ENCODE assay signal across 9 cellular contexts in the genomic region with DNA sequence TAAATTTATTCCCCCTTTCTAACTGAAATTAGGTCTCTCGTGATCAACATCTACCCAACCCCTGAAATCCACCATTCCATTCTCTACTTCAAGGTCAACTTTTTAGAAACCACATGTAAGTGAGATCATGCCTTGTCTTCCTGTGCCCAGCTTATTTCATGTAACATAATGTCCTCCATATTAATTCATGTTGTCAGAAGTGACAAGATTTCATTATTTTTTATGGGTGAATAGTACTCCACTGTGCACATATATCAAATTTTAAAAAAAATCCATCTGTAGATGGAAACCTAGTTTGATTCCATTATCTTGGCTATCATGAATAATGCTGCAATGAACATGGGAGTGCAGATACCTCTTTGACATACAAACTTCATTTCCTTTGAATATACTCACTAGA. TPM values are rescaled to one million over a fixed set of nuclear protein-coding genes. Genes with fewer than 3 reads are reported as not detected.
DNase-seq lines count a peak whose midpoint lies in the region; ATAC-seq and TF ChIP-seq lines count a peak whose summit lies in the region.
"Had no signal": no experiment of that assay in that cellular context is flagged by ENCODE, and none has a peak within 500 bp of the region (broad histone marks: within the 10 kb centered on the region; RNA-seq: fewer than 3 reads in every experiment).

No MANE protein-coding gene starts in this region.

- H3K4me3 Mint-ChIP-seq in CD4-positive, alpha-beta T cell, result peak overlapping the region; percentile 96
- peak overlapping the region; percentile 95 for H3K4me3 Mint-ChIP-seq in activated T-helper 2 cell treated with anti-CD3 and anti-CD28 coated beads, Interferon-gamma antibody, Interleukin-2, Interleukin-4, amounts not matched to agents 10 μg/mL and 5 μg/mL and 100 μg/mL, durations not matched to agents 14 hours and 24 hours and 36 hours (ENCODE audit: low read depth)

- no peak overlapping the region for H3K27ac ChIP-seq in CD4-positive, alpha-beta T cell (ENCODE audit: low read depth, low read length)
- no peak overlapping the region for H3K27ac ChIP-seq in mesodermal cell (ENCODE audit: low read depth, low read length, severe bottlenecking)

- H3K4me3 ChIP-seq in HFF-Myc (replicated peaks; ENCODE audit: low read depth, low read length) (peak overlapping the region; percentile 93), mesodermal cell (ENCODE audit: extremely low read depth, insufficient read depth, low read length, poor library complexity, severe bottlenecking) (peak overlapping the region; percentile 90)

- ATAC-seq in CD4-positive, alpha-beta T cell (ENCODE audit: poor library complexity), result no peak
- ATAC-seq in HG02610 (IDR thresholded peaks at IDR 0.05; ENCODE audit: unreplicated experiment) (no peak), GM19452 (IDR thresholded peaks at IDR 0.05; ENCODE audit: unreplicated experiment) (no peak)

- H3K4me1 ChIP-seq in mesodermal cell (ENCODE audit: control insufficient read depth, insufficient read depth, low read length, poor library complexity, severe bottlenecking), result no peaks in the 10 kb centered on the region

- H3K27ac Mint-ChIP-seq in CD4-positive, alpha-beta T cell, result peak overlapping the region; percentile 94
- peak overlapping the region; percentile 98 for H3K27ac Mint-ChIP-seq in activated T-helper 2 cell treated with anti-CD3 and anti-CD28 coated beads, Interferon-gamma antibody, Interleukin-2, Interleukin-4, amounts not matched to agents 10 μg/mL and 5 μg/mL and 100 μg/mL, durations not matched to agents 14 hours and 24 hours and 36 hours

- H3K27me3 ChIP-seq in CD4-positive, alpha-beta T cell (ENCODE audit: control insufficient read depth, insufficient read depth, low read length), result no peaks in the 10 kb centered on the region

- H3K36me3 Mint-ChIP-seq in CD4-positive, alpha-beta T cell (ENCODE audit: low read depth), result peaks cover 65% of the 10 kb centered on the region
- peaks cover 57% of the 10 kb centered on the region for H3K36me3 Mint-ChIP-seq in activated T-helper 2 cell treated with anti-CD3 and anti-CD28 coated beads, Interferon-gamma antibody, Interleukin-2, Interleukin-4, amounts not matched to agents 10 μg/mL and 5 μg/mL and 100 μg/mL, durations not matched to agents 14 hours and 24 hours and 36 hours (ENCODE audit: low read depth)

- no peaks in the 10 kb centered on the region for H3K9me3 Mint-ChIP-seq in CD4-positive, alpha-beta T cell
- no peaks in the 10 kb centered on the region for H3K9me3 Mint-ChIP-seq in activated T-helper 2 cell treated with anti-CD3 and anti-CD28 coated beads, Interferon-gamma antibody, Interleukin-2, Interleukin-4, amounts not matched to agents 10 μg/mL and 5 μg/mL and 100 μg/mL, durations not matched to agents 14 hours and 24 hours and 36 hours

- CTCF ChIA-PET in CD4-positive, alpha-beta T cell (lab: Charles Lee), result no interaction called here

- no peaks in the 10 kb centered on the region for H3K9me3 ChIP-seq in CD4-positive, alpha-beta T cell (ENCODE audit: control insufficient read depth, low read length)
- no peaks in the 10 kb centered on the region for H3K9me3 ChIP-seq in mesodermal cell (ENCODE audit: control insufficient read depth, low read length)

- peaks cover 45% of the 10 kb centered on the region for H3K4me1 Mint-ChIP-seq in CD4-positive, alpha-beta T cell (ENCODE audit: low read depth)
- H3K4me1 Mint-ChIP-seq in activated T-helper 2 cell treated with anti-CD3 and anti-CD28 coated beads, Interferon-gamma antibody, Interleukin-2, Interleukin-4, amounts not matched to agents 10 μg/mL and 5 μg/mL and 100 μg/mL, durations not matched to agents 14 hours and 24 hours and 36 hours (ENCODE audit: low read depth), result peaks cover 48% of the 10 kb centered on the region

- no peak for TF ChIP-seq CTCF in CD4-positive, alpha-beta T cell (IDR thresholded peaks at IDR 0.05)
- no peak for TF ChIP-seq CTCF in HFF-Myc (IDR thresholded peaks at IDR 0.05; ENCODE audit: low read depth, low read length, missing control alignments)

- POLR2A ChIA-PET in CD4-positive, alpha-beta T cell (lab: Charles Lee), result interaction anchor here (0.7 to 1.2 kb wide), 2 partner anchors 11 to 48 kb away, joined by 3 read pairs; no protein-coding TSS in a partner anchor

- intact Hi-C loops in CD4-positive, alpha-beta T cell (cut with DNase I, micrococcal nuclease), result loop anchor here (2.0 to 5.0 kb wide), 2 partner anchors 49 to 381 kb away; a partner anchor contains a TSS
- intact Hi-C loops in activated T-helper 2 cell treated with anti-CD3 and anti-CD28 coated beads, Interferon-gamma antibody, Interleukin-2, Interleukin-4, amounts not matched to agents 10 μg/mL and 5 μg/mL and 100 μg/mL, durations not matched to agents 14 hours and 24 hours and 36 hours (cut with micrococcal nuclease), result loop anchor here (2.0 to 10.0 kb wide), 2 partner anchors 47 to 323 kb away; a partner anchor contains a TSS

- no peak for DNase-seq in CD4-positive, alpha-beta T cell
- DNase-seq in HFF-Myc (ENCODE audit: extremely low read depth, low read depth), result no peak
- DNase-seq in activated T-helper 2 cell treated with anti-CD3 and anti-CD28 coated beads, Interferon-gamma antibody, Interleukin-2, Interleukin-4, amounts not matched to agents 10 μg/mL and 5 μg/mL and 100 μg/mL, durations not matched to agents 14 hours and 24 hours and 36 hours (ENCODE audit: low spot score), result no peak
- no peak for DNase-seq in cortex of kidney (lab: John Stamatoyannopoulos, UW)
- DNase-seq in HuH-7 (ENCODE audit: low spot score), result no peak
- DNase-seq: activated effector memory CD4-positive, alpha-beta T cell treated with anti-CD3 and anti-CD28 coated beads, Interleukin-2, amount 50 U/mL, for 16 hours had no signal

- H3K36me3 ChIP-seq in mesodermal cell (ENCODE audit: control insufficient read depth, insufficient read depth, low read length), result peaks cover 43% of the 10 kb centered on the region

- 100% methylated on average over 1 of the region's 1 CpG for WGBS in mesodermal cell (ENCODE audit: insufficient coverage in 2 of 2), 2 experiments

- H3K27me3 Mint-ChIP-seq in CD4-positive, alpha-beta T cell, result no peaks in the 10 kb centered on the region
- H3K27me3 Mint-ChIP-seq in activated T-helper 2 cell treated with anti-CD3 and anti-CD28 coated beads, Interferon-gamma antibody, Interleukin-2, Interleukin-4, amounts not matched to agents 10 μg/mL and 5 μg/mL and 100 μg/mL, durations not matched to agents 14 hours and 24 hours and 36 hours (ENCODE audit: low read depth), result no peaks in the 10 kb centered on the region

RNA-seq across cellular contexts. Expression of a gene that starts 1.5 kb away (rescaled TPM):
- 10 to 100 TPM; 10.7 to 10.8 TPM for total RNA-seq in CD4-positive, alpha-beta T cell
- 56.8 and 58.5 TPM in 2 replicates for total RNA-seq in activated T-helper 2 cell treated with anti-CD3 and anti-CD28 coated beads, Interferon-gamma antibody, Interleukin-2, Interleukin-4, amounts not matched to agents 10 μg/mL and 5 μg/mL and 100 μg/mL, durations not matched to agents 14 hours and 24 hours and 36 hours
- polyA plus RNA-seq in mesodermal cell (2013, experiment 1 of 2), result 34.2 TPM
- 38.2 TPM for polyA plus RNA-seq in mesodermal cell (2013, experiment 2 of 2)

RNA-seq across cellular contexts. Expression of a gene that starts 47.1 kb away (rescaled TPM):
- 1 to 10 TPM; 7.5 to 7.7 TPM for total RNA-seq in CD4-positive, alpha-beta T cell
- 10.5 and 11.9 TPM in 2 replicates for total RNA-seq in activated T-helper 2 cell treated with anti-CD3 and anti-CD28 coated beads, Interferon-gamma antibody, Interleukin-2, Interleukin-4, amounts not matched to agents 10 μg/mL and 5 μg/mL and 100 μg/mL, durations not matched to agents 14 hours and 24 hours and 36 hours
- 15.5 TPM for polyA plus RNA-seq in mesodermal cell (2013, experiment 1 of 2)
- polyA plus RNA-seq in mesodermal cell (2013, experiment 2 of 2), result 19.4 TPM

RNA-seq across cellular contexts. Expression of a gene that starts 49.6 kb away (rescaled TPM):
- 10 to 100 TPM; 12.7 to 13.1 TPM for total RNA-seq in CD4-positive, alpha-beta T cell
- 21.6 and 23.8 TPM in 2 replicates for total RNA-seq in activated T-helper 2 cell treated with anti-CD3 and anti-CD28 coated beads, Interferon-gamma antibody, Interleukin-2, Interleukin-4, amounts not matched to agents 10 μg/mL and 5 μg/mL and 100 μg/mL, durations not matched to agents 14 hours and 24 hours and 36 hours
- polyA plus RNA-seq in mesodermal cell (2013, experiment 1 of 2), result 8.3 TPM
- 10.4 TPM for polyA plus RNA-seq in mesodermal cell (2013, experiment 2 of 2)

RNA-seq across cellular contexts. Expression of a gene that starts 50.0 kb away (rescaled TPM):
- total RNA-seq in CD4-positive, alpha-beta T cell, result 1 to 10 TPM; 2.6 to 3.1 TPM
- 16.0 and 17.0 TPM in 2 replicates for total RNA-seq in activated T-helper 2 cell treated with anti-CD3 and anti-CD28 coated beads, Interferon-gamma antibody, Interleukin-2, Interleukin-4, amounts not matched to agents 10 μg/mL and 5 μg/mL and 100 μg/mL, durations not matched to agents 14 hours and 24 hours and 36 hours
- polyA plus RNA-seq in mesodermal cell (2013, experiment 1 of 2), result 15.5 TPM
- polyA plus RNA-seq in mesodermal cell (2013, experiment 2 of 2), result 15.5 TPM
